9 cellular contexts compared by ENCODE assay signal in the genomic region with DNA sequence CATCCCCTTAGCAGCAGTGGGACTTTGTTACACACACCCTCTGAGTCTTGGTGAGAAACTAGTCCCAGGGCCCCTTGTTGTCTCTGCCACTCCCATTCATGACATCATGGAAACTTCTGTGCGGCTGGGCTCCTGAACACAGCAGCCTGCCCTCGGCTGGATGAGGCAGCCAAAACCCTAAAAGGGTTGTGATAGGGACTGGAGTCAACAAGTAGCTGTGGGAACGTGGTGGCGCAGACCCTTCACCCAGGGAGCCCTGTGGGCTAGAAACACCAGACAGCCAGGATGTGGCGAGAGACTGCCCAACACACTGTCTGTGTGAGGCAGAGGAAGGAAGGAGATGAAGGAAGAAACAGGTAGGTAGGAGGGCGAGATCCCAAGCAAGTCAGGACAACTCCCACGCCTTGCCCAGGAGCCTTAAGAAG. TPM values are rescaled to one million over a fixed set of nuclear protein-coding genes. Genes with fewer than 3 reads are reported as not detected.
DNase-seq lines count a peak whose midpoint lies in the region; ATAC-seq, FAIRE-seq and TF ChIP-seq lines count a peak whose summit lies in the region.
"Had no signal": no experiment of that assay in that cellular context is flagged by ENCODE, and none has a peak within 500 bp of the region (broad histone marks: within the 10 kb centered on the region; RNA-seq: fewer than 3 reads in every experiment).

No MANE protein-coding gene starts in this region.

- H3K9me3 ChIP-seq in keratinocyte (ENCODE audit: control insufficient read depth, low read depth, low read length): no peaks in the 10 kb centered on the region

- H3K4me1 ChIP-seq in keratinocyte (ENCODE audit: control insufficient read depth, extremely low read depth, insufficient read depth, low read length): peaks cover 7% of the 10 kb centered on the region

- no peaks in the 10 kb centered on the region for H3K9me1 ChIP-seq in keratinocyte (ENCODE audit: control insufficient read depth, extremely low read depth, insufficient read depth, low read length)

- ATAC-seq in HG03520 (IDR thresholded peaks at IDR 0.05; ENCODE audit: unreplicated experiment): no peak
- no peak for ATAC-seq in HG03095 (IDR thresholded peaks at IDR 0.05; ENCODE audit: unreplicated experiment)
- no peak for ATAC-seq in GM18498 (IDR thresholded peaks at IDR 0.05; ENCODE audit: unreplicated experiment)
- no peak for ATAC-seq in GM21529 (IDR thresholded peaks at IDR 0.05; ENCODE audit: unreplicated experiment)

- dilution Hi-C loops in keratinocyte (cut with MboI; ENCODE audit: extremely low pct_ligation_motif_present, low sequenced_read_pairs): no loop called here

- H3K9ac ChIP-seq in keratinocyte (ENCODE audit: control insufficient read depth, extremely low read depth, insufficient read depth, low read length): no peak overlapping the region

- H2AFZ ChIP-seq in keratinocyte (ENCODE audit: control insufficient read depth, low read length): peak overlapping the region; percentile 39

- no peak for TF ChIP-seq CTCF in keratinocyte (optimal IDR thresholded peaks at IDR 0.05 in 1 of 3, IDR thresholded peaks at IDR 0.05 in 1 of 3, conservative IDR thresholded peaks at IDR 0.05 in 1 of 3; ENCODE audit: extremely low read depth in 1 of 3, insufficient read depth in 2 of 3, low read length in 3 of 3)

- H3K27ac ChIP-seq in keratinocyte (ENCODE audit: control insufficient read depth, insufficient read depth, low read length): no peak overlapping the region

- no peaks in the 10 kb centered on the region for H3K27me3 ChIP-seq in keratinocyte (ENCODE audit: control insufficient read depth, extremely low read depth, insufficient read depth, low read length)

- no peaks in the 10 kb centered on the region for H3K36me3 ChIP-seq in keratinocyte (ENCODE audit: control insufficient read depth in 2 of 2, extremely low read depth in 1 of 2, insufficient read depth in 2 of 2, low read length in 2 of 2)

- no peaks in the 10 kb centered on the region for H3K79me2 ChIP-seq in keratinocyte (ENCODE audit: control insufficient read depth, insufficient read depth, low read length)

- FAIRE-seq in keratinocyte (lab: Jason Lieb, UNC): no peak

- H3K4me2 ChIP-seq in keratinocyte (ENCODE audit: control insufficient read depth, extremely low read depth, insufficient read depth, low read depth, low read length): peak overlapping the region; percentile 15

- H4K20me1 ChIP-seq in keratinocyte (ENCODE audit: control insufficient read depth, extremely low read depth, insufficient read depth, low read length): no peaks in the 10 kb centered on the region

- DNase-seq in M059J (ENCODE audit: low read depth) (peak; percentile 55), keratinocyte (ENCODE audit: low read depth, low spot score) (peak; percentile 11)
- DNase-seq in activated CD8-positive, alpha-beta memory T cell treated with anti-CD3 and anti-CD28 coated beads, Interleukin-2, amount 50 U/mL, for 48 hours: peak; percentile 89
- DNase-seq in stimulated activated naive CD4-positive, alpha-beta T cell (lab: John Stamatoyannopoulos, UW): peak; percentile 72 to 91 (median 89)

- H3K4me3 ChIP-seq in keratinocyte (ENCODE audit: control insufficient read depth in 2 of 3, extremely low read depth in 1 of 3, insufficient read depth in 2 of 3, low read depth in 1 of 3, low read length in 3 of 3): no peak overlapping the region

RNA-seq across cellular contexts. Expression of a gene that starts 3.9 kb away (rescaled TPM):
- not detected in 2 replicates for total RNA-seq in M059J (2014; rRNA removed; shearing (Covaris generic))
- polyA plus RNA-seq in keratinocyte: not detected in 3 replicates
- not detected for polyA plus RNA-seq in keratinocyte (2011; ENCODE audit: low read depth)
- not detected in 2 replicates for polyA plus RNA-seq in keratinocyte (2011; cell fraction: cytosol; rRNA removed)
- polyA plus RNA-seq in keratinocyte (2011; cell fraction: nucleus; rRNA removed): not detected in 2 replicates
- not detected in 2 replicates for polyA plus RNA-seq in keratinocyte (2012; ENCODE audit: low replicate concordance)
- not detected in 3 replicates for polyA minus RNA-seq in keratinocyte
- not detected for polyA minus RNA-seq in keratinocyte (2011; cell fraction: cytosol; rRNA and poly(A)+ RNA removed)
- not detected in 2 replicates for polyA minus RNA-seq in keratinocyte (2011; cell fraction: nucleus; rRNA and poly(A)+ RNA removed)
- total RNA-seq: glomerular endothelial cell had no signal

RNA-seq across cellular contexts. Expression of a gene that starts 5.5 kb away (rescaled TPM):
- not detected in 2 replicates for total RNA-seq in M059J (2014; rRNA removed; shearing (Covaris generic))
- not detected in 3 replicates for polyA plus RNA-seq in keratinocyte
- not detected for polyA plus RNA-seq in keratinocyte (2011; ENCODE audit: low read depth)
- polyA plus RNA-seq in keratinocyte (2011; cell fraction: cytosol; rRNA removed): not detected in 2 replicates
- not detected in 2 replicates for polyA plus RNA-seq in keratinocyte (2011; cell fraction: nucleus; rRNA removed)
- not detected in 2 replicates for polyA plus RNA-seq in keratinocyte (2012; ENCODE audit: low replicate concordance)
- not detected in 3 replicates for polyA minus RNA-seq in keratinocyte
- polyA minus RNA-seq in keratinocyte (2011; cell fraction: cytosol; rRNA and poly(A)+ RNA removed): not detected
- polyA minus RNA-seq in keratinocyte (2011; cell fraction: nucleus; rRNA and poly(A)+ RNA removed): not detected in 2 replicates
- total RNA-seq: glomerular endothelial cell had no signal

RNA-seq across cellular contexts. Expression of a gene that starts 20.8 kb away (rescaled TPM):
- 39.5 and 56.5 TPM in 2 replicates for total RNA-seq in M059J (2014; rRNA removed; shearing (Covaris generic))
- 11.9 to 19.5 TPM (median 14.8 TPM) in 3 replicates for polyA plus RNA-seq in keratinocyte
- 7.9 TPM for polyA plus RNA-seq in keratinocyte (2011; ENCODE audit: low read depth)
- 5.7 and 11.4 TPM in 2 replicates for polyA plus RNA-seq in keratinocyte (2011; cell fraction: cytosol; rRNA removed)
- 35.1 and 41.5 TPM in 2 replicates for polyA plus RNA-seq in keratinocyte (2011; cell fraction: nucleus; rRNA removed)
- 10.3 and 14.8 TPM in 2 replicates for polyA plus RNA-seq in keratinocyte (2012; ENCODE audit: low replicate concordance)
- polyA minus RNA-seq in keratinocyte: 23.3 to 33.3 TPM (median 29.3 TPM) in 3 replicates
- polyA minus RNA-seq in keratinocyte (2011; cell fraction: cytosol; rRNA and poly(A)+ RNA removed): 15.0 TPM
- polyA minus RNA-seq in keratinocyte (2011; cell fraction: nucleus; rRNA and poly(A)+ RNA removed): 36.3 and 59.3 TPM in 2 replicates

RNA-seq across cellular contexts. Expression of a gene that starts 34.1 kb away (rescaled TPM):
- not detected in 2 replicates for total RNA-seq in M059J (2014; rRNA removed; shearing (Covaris generic))
- 0.06 TPM in 1 of 3 replicates, not detected in the others for polyA plus RNA-seq in keratinocyte
- not detected for polyA plus RNA-seq in keratinocyte (2011; ENCODE audit: low read depth)
- 0.05 TPM in 1 of 2 replicates, not detected in the other for polyA plus RNA-seq in keratinocyte (2011; cell fraction: cytosol; rRNA removed)
- not detected in 2 replicates for polyA plus RNA-seq in keratinocyte (2011; cell fraction: nucleus; rRNA removed)
- polyA plus RNA-seq in keratinocyte (2012; ENCODE audit: low replicate concordance): not detected in 2 replicates
- polyA minus RNA-seq in keratinocyte: not detected in 3 replicates
- not detected for polyA minus RNA-seq in keratinocyte (2011; cell fraction: cytosol; rRNA and poly(A)+ RNA removed)
- polyA minus RNA-seq in keratinocyte (2011; cell fraction: nucleus; rRNA and poly(A)+ RNA removed): not detected in 2 replicates
- total RNA-seq: glomerular endothelial cell had no signal

Comparison
In these comparisons a context has a peak if more than half of its experiments do, and no peak if none do; other contexts are left out.
1. DNase-seq: peak in every context shown above with its lines; median percentile 89 in activated CD8-positive, alpha-beta memory T cell treated with anti-CD3 and anti-CD28 coated beads, Interleukin-2, amount 50 U/mL, for 48 hours; 89 in stimulated activated naive CD4-positive, alpha-beta T cell; 55 in M059J; 11 in keratinocyte.